Comparison of ENCODE assay signal across 8 cellular contexts in genomic region chr18:31042391-31043181, GRCh38. TPM values are rescaled to one million over a fixed set of nuclear protein-coding genes. Genes with fewer than 3 reads are reported as not detected.
DNase-seq lines count a peak whose midpoint lies in the region; ATAC-seq lines count a peak whose summit lies in the region.

Gene DSC3 (minus strand): TSS chr18:31042742. CDS start chr18:31042660, 82 bp downstream.

- no peak within 1 kb of the TSS for H3K27ac Mint-ChIP-seq in CD4-positive, alpha-beta memory T cell

- H3K9me3 Mint-ChIP-seq in CD4-positive, alpha-beta memory T cell = peaks cover 0 to 38% (median 20%) of the 10 kb centered on the region in 8 donors

- peaks cover 66% of the 10 kb centered on the region for H3K27me3 ChIP-seq in neuron (ENCODE audit: insufficient read depth, low read length)
- H3K27me3 ChIP-seq in CD4-positive, alpha-beta memory T cell (ENCODE audit: insufficient read depth, low read length) = no peaks in the 10 kb centered on the region

- peak; percentile 85 for ATAC-seq in esophagus mucosa
- no peak for ATAC-seq in HG02588 (IDR thresholded peaks at IDR 0.05; ENCODE audit: unreplicated experiment)

- no peak within 1 kb of the TSS for H3K27ac ChIP-seq in CD4-positive, alpha-beta memory T cell (ENCODE audit: low read depth, low read length)

- POLR2A ChIA-PET in CD4-positive, alpha-beta memory T cell (lab: Charles Lee; ENCODE audit: partially characterized antibody) = no interaction called here

- DNase-seq in ELF-1 (ENCODE audit: low read depth, low spot score) (peak; percentile 81), NCI-H748 treated with DMSO at 0.1 percent for 48 hours (lab: John Stamatoyannopoulos, UW) (peak; percentile 27), NCI-H1105 (lab: John Stamatoyannopoulos, UW) (no peak), NCI-H2227 treated with DMSO at 0.1 percent for 48 hours (lab: John Stamatoyannopoulos, UW) (no peak)
- DNase-seq in CD4-positive, alpha-beta memory T cell = no peak

- peak within 1 kb of the TSS in 2 of 8 donors; percentile 24 to 55 for H3K4me3 Mint-ChIP-seq in CD4-positive, alpha-beta memory T cell

- intact Hi-C loops in CD4-positive, alpha-beta memory T cell (cut with micrococcal nuclease) = no loop called here

- no peak within 1 kb of the TSS for H3K4me3 ChIP-seq in neuron (ENCODE audit: low read length)
- no peak within 1 kb of the TSS for H3K4me3 ChIP-seq in CD4-positive, alpha-beta memory T cell (ENCODE audit: low read length in 2 of 2)

- H3K36me3 ChIP-seq in neuron (ENCODE audit: insufficient read depth, low read length) = no peaks in the 10 kb centered on the region
- H3K36me3 ChIP-seq in CD4-positive, alpha-beta memory T cell (ENCODE audit: insufficient read depth, low read length) = no peaks in the 10 kb centered on the region

- CTCF ChIA-PET in CD4-positive, alpha-beta memory T cell (lab: Charles Lee; ENCODE audit: partially characterized antibody) = no interaction called here

- H3K27me3 Mint-ChIP-seq in CD4-positive, alpha-beta memory T cell = peaks cover 12 to 21% of the 10 kb centered on the region in 2 donors

- H3K4me1 Mint-ChIP-seq in CD4-positive, alpha-beta memory T cell = peaks cover 0 to 1% (median 0%) of the 10 kb centered on the region in 4 donors

- H3K9me3 ChIP-seq in neuron (ENCODE audit: low read length) = peaks cover 29% of the 10 kb centered on the region
- H3K9me3 ChIP-seq in CD4-positive, alpha-beta memory T cell (ENCODE audit: control insufficient read depth in 1 of 2, low read length in 2 of 2) = peaks cover 0 to 3% of the 10 kb centered on the region in 2 donors

- no peaks in the 10 kb centered on the region for H3K4me1 ChIP-seq in neuron (ENCODE audit: insufficient read depth, low read length)
- no peaks in the 10 kb centered on the region for H3K4me1 ChIP-seq in CD4-positive, alpha-beta memory T cell (ENCODE audit: insufficient read depth, low read length)

- peak within 1 kb of the TSS; percentile 39 for H2AFZ ChIP-seq in neuron (ENCODE audit: low read depth, low read length)

- H3K36me3 Mint-ChIP-seq in CD4-positive, alpha-beta memory T cell = peaks cover 0 to 4% of the 10 kb centered on the region in 2 donors

RNA-seq across cellular contexts. Expression of gene DSC3, which starts in this region (rescaled TPM):
- 319 TPM for total RNA-seq in esophagus mucosa
- total RNA-seq in CD4-positive, alpha-beta memory T cell = not detected
- polyA plus RNA-seq in CD4-positive, alpha-beta memory T cell = not detected

Comparison
In these comparisons a context has a peak if more than half of its experiments do, and no peak if none do; other contexts are left out.
1. RNA of gene DSC3 (total RNA-seq): 319 TPM in esophagus mucosa (single experiment); not detected in CD4-positive, alpha-beta memory T cell; every median in the first group is over 100 times any median in the second.
2. DNase-seq: peak in ELF-1 (single experiment) and NCI-H748 treated with DMSO at 0.1 percent for 48 hours (single experiment); none in CD4-positive, alpha-beta memory T cell (0 of 5), NCI-H1105 (single experiment) and NCI-H2227 treated with DMSO at 0.1 percent for 48 hours (single experiment).